Comparison of ENCODE assay signal across 29 cellular contexts in genomic region chr3:129543999-129544398, GRCh38. TPM values are rescaled to one million over a fixed set of nuclear protein-coding genes. Genes with fewer than 3 reads are reported as not detected.
"Had no signal": no experiment of that assay in that cellular context is flagged by ENCODE, and none has a peak within 500 bp of the region (broad histone marks: within the 10 kb centered on the region; RNA-seq: fewer than 3 reads in every experiment).

No MANE protein-coding gene starts in this region.

- H3K27ac ChIP-seq: adrenal gland, breast epithelium, KMS-11, SK-N-MC, VCaP had no signal

- H3K4me3 Mint-ChIP-seq: activated CD4-positive, alpha-beta T cell treated with anti-CD3 and anti-CD28 coated beads for 36 hours; activated CD8-positive, alpha-beta T cell treated with anti-CD3 and anti-CD28 coated beads for 36 hours; activated naive CD8-positive, alpha-beta T cell treated with anti-CD3 and anti-CD28 coated beads, Interleukin-2, amount 10 ng/mL, durations not matched to agents 7 days and 5 days; T-cell had no signal

- H3K4me1 Mint-ChIP-seq: activated CD4-positive, alpha-beta T cell treated with anti-CD3 and anti-CD28 coated beads for 36 hours; activated naive CD8-positive, alpha-beta T cell treated with anti-CD3 and anti-CD28 coated beads, Interleukin-2, amount 10 ng/mL, durations not matched to agents 7 days and 5 days; T-cell had no signal

- H3K36me3 ChIP-seq: adrenal gland, breast epithelium had no signal

- H3K27ac Mint-ChIP-seq: activated CD4-positive, alpha-beta T cell treated with anti-CD3 and anti-CD28 coated beads for 36 hours; activated CD8-positive, alpha-beta T cell treated with anti-CD3 and anti-CD28 coated beads for 36 hours; activated naive CD8-positive, alpha-beta T cell treated with anti-CD3 and anti-CD28 coated beads, Interleukin-2, amount 10 ng/mL, durations not matched to agents 7 days and 5 days; T-cell had no signal

- H3K4me1 ChIP-seq: adrenal gland, breast epithelium had no signal

- H3K9me3 ChIP-seq: adrenal gland, breast epithelium had no signal

- H3K9ac ChIP-seq: KMS-11 had no signal

- H3K4me2 ChIP-seq: KMS-11 had no signal

- H3K27me3 ChIP-seq: adrenal gland, breast epithelium had no signal

- H3K9me3 Mint-ChIP-seq: activated CD8-positive, alpha-beta T cell treated with anti-CD3 and anti-CD28 coated beads for 36 hours; activated naive CD8-positive, alpha-beta T cell treated with anti-CD3 and anti-CD28 coated beads, Interleukin-2, amount 10 ng/mL, durations not matched to agents 7 days and 5 days; T-cell had no signal

- H3K36me3 Mint-ChIP-seq: activated naive CD8-positive, alpha-beta T cell treated with anti-CD3 and anti-CD28 coated beads, Interleukin-2, amount 10 ng/mL, durations not matched to agents 7 days and 5 days; T-cell had no signal

- DNase-seq: activated CD4-positive, alpha-beta T cell treated with anti-CD3 and anti-CD28 coated beads for 36 hours; activated CD4-positive, CD25-positive, alpha-beta regulatory T cell; activated CD8-positive, alpha-beta memory T cell treated with anti-CD3 and anti-CD28 coated beads, Interleukin-2, amount 50 U/mL, for 4 hours; activated CD8-positive, alpha-beta T cell treated with anti-CD3 and anti-CD28 coated beads for 36 hours; activated naive CD4-positive, alpha-beta T cell treated with anti-CD3 and anti-CD28 coated beads, Interleukin-2, amount 50 U/mL, for 16 hours; activated naive CD8-positive, alpha-beta T cell treated with anti-CD3 and anti-CD28 coated beads, Interleukin-2, amount 10 ng/mL, durations not matched to agents 7 days and 5 days; activated T-cell treated with anti-CD3 and anti-CD28 coated beads, Interleukin-2, amount 50 U/mL, for 1 hour; adrenal gland; aorta; central memory CD4-positive, alpha-beta T cell; NCI-H1092; NCI-H1417; NCI-H2029; NCI-H2107; NCI-H2171 treated with DMSO at 0.1 percent for 48 hours; NCI-H226; NCI-H526; NCI-H82; T-cell; T-helper 2 cell; T1000 had no signal

- H3K4me3 ChIP-seq: adrenal gland, breast epithelium, SK-N-MC had no signal

- H3K27me3 Mint-ChIP-seq: activated CD4-positive, alpha-beta T cell treated with anti-CD3 and anti-CD28 coated beads for 36 hours; activated CD8-positive, alpha-beta T cell treated with anti-CD3 and anti-CD28 coated beads for 36 hours; T-cell had no signal

- ATAC-seq: activated CD4-positive, alpha-beta T cell treated with anti-CD3 and anti-CD28 coated beads for 36 hours; activated CD8-positive, alpha-beta T cell treated with anti-CD3 and anti-CD28 coated beads for 36 hours; T-cell had no signal

RNA-seq across cellular contexts. Expression of gene H1-8, which starts 1.0 kb away (rescaled TPM):
- total RNA-seq: activated CD4-positive, alpha-beta T cell treated with anti-CD3 and anti-CD28 coated beads for 36 hours; activated CD8-positive, alpha-beta T cell treated with anti-CD3 and anti-CD28 coated beads for 36 hours; activated naive CD8-positive, alpha-beta T cell treated with anti-CD3 and anti-CD28 coated beads, Interleukin-2, amount 10 ng/mL, durations not matched to agents 7 days and 5 days; adrenal gland; aorta; breast epithelium; MCF 10A; NCI-H460; OCI-LY7; RPMI7951; T-cell had no signal
- polyA plus RNA-seq: adrenal gland, aorta had no signal

RNA-seq across cellular contexts. Expression of gene RHO, which starts 15.6 kb away (rescaled TPM):
- total RNA-seq: activated CD4-positive, alpha-beta T cell treated with anti-CD3 and anti-CD28 coated beads for 36 hours; activated CD8-positive, alpha-beta T cell treated with anti-CD3 and anti-CD28 coated beads for 36 hours; activated naive CD8-positive, alpha-beta T cell treated with anti-CD3 and anti-CD28 coated beads, Interleukin-2, amount 10 ng/mL, durations not matched to agents 7 days and 5 days; adrenal gland; MCF 10A; NCI-H460; OCI-LY7; RPMI7951 had no signal
- polyA plus RNA-seq: adrenal gland, aorta had no signal
